ENCODE assay signal across 10 cellular contexts in the genomic region with DNA sequence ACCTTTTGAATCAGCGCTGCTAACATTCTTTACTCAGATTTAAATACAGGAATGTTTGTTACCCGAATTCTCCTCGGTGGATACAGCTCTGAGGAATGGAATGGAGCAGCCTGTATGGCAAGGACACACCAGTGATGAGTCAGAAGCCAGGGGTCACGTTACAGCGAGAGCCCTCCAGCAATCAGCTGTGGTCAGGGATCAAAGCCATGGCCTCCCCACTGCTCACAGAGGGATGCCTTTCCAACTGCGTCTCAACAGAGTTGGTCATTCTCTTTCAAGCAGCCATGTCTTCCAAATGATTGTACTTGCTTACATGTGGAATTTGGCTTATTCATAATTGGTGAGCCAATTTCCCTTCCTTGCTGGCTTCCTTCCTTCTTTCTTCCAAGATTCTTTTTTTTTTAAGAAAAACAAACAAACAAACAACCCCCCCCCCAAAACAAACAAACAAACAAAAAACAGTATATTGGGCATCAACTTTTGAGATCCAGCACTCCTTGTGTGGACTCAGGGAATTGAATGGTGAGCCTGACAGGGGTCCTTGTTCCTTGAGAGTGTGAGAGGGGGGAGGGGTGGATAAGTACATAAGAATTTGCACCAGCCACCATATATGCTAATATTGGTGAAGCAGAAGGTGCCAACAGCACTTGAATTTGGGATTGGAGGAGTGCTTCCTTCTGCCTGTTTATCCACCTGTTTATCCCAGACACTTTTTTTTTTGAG.
DNase-seq lines count a peak whose midpoint lies in the region; ATAC-seq and TF ChIP-seq lines count a peak whose summit lies in the region.
"Had no signal": no experiment of that assay in that cellular context is flagged by ENCODE, and none has a peak within 500 bp of the region (broad histone marks: within the 10 kb centered on the region; RNA-seq: fewer than 3 reads in every experiment).

No MANE protein-coding gene starts in this region.

- no peak overlapping the region for H3K4me3 ChIP-seq in astrocyte of the cerebellum (ENCODE audit: low read depth, low read length)
- peak overlapping the region; percentile 2 for H3K4me3 ChIP-seq in iPS-15b (ENCODE audit: low read depth, low read length)
- no peak overlapping the region for H3K4me3 ChIP-seq in testis

- in situ Hi-C loops in astrocyte of the cerebellum (cut with HindIII; ENCODE audit: low sequenced_read_pairs) = no loop called here

- DNase-seq in HPDE6-E6E7 (ENCODE audit: extremely low spot score) = peak; percentile 78
- peak; percentile 100 for DNase-seq in astrocyte of the cerebellum (ENCODE audit: low read depth)
- peak; percentile 69 for DNase-seq in testis
- no peak for DNase-seq in effector CD8-positive, alpha-beta T cell (lab: John Stamatoyannopoulos, UW)
- DNase-seq in T-helper 9 cell = no peak
- DNase-seq in activated naive CD4-positive, alpha-beta T cell treated with anti-CD3 and anti-CD28 coated beads, Interleukin-2, amount 50 U/mL, for 72 hours (ENCODE audit: low spot score in 2 of 2) = no peak
- no peak for DNase-seq in activated effector memory CD4-positive, alpha-beta T cell treated with Interleukin-2 at 50 U/mL for 16 hours
- DNase-seq: activated CD4-positive, CD25-positive, alpha-beta regulatory T cell treated with anti-CD3 and anti-CD28 coated beads, Interleukin-2, amount 50 U/mL, for 72 hours had no signal

- H3K36me3 ChIP-seq in iPS-15b (ENCODE audit: control insufficient read depth, insufficient read depth, low read length) = no peaks in the 10 kb centered on the region
- no peaks in the 10 kb centered on the region for H3K36me3 ChIP-seq in testis (ENCODE audit: low read depth, missing control alignments)

- no peak for TF ChIP-seq POLR2A in testis (IDR thresholded peaks at IDR 0.05)

- 24 to 31% methylated on average over 6 of the region's 6 CpGs for WGBS in testis, 2 donors

- no peak overlapping the region for H3K27ac ChIP-seq in testis

- H3K9me3 ChIP-seq in iPS-15b (ENCODE audit: control insufficient read depth, insufficient read depth, low read length) = no peaks in the 10 kb centered on the region
- no peaks in the 10 kb centered on the region for H3K9me3 ChIP-seq in testis

- H3K36me3 Mint-ChIP-seq in activated naive CD4-positive, alpha-beta T cell treated with anti-CD3 and anti-CD28 coated beads, Interleukin-2, amount 50 U/mL, for 72 hours = peaks cover 0 to 5% of the 10 kb centered on the region in 2 donors

- TF ChIP-seq CTCF in astrocyte of the cerebellum (IDR thresholded peaks at IDR 0.05; ENCODE audit: low read depth, low read length, missing control alignments) (no peak), testis (IDR thresholded peaks at IDR 0.05) (no peak)

- H3K9me3 Mint-ChIP-seq in activated naive CD4-positive, alpha-beta T cell treated with anti-CD3 and anti-CD28 coated beads, Interleukin-2, amount 50 U/mL, for 72 hours = no peaks in the 10 kb centered on the region
- H3K9me3 Mint-ChIP-seq: IgD-negative memory B cell had no signal

- H3K27me3 ChIP-seq in iPS-15b (ENCODE audit: control insufficient read depth, insufficient read depth, low read length) = no peaks in the 10 kb centered on the region
- no peaks in the 10 kb centered on the region for H3K27me3 ChIP-seq in testis

- H3K9ac ChIP-seq in iPS-15b (ENCODE audit: low read depth, low read length) = no peak overlapping the region

- no peak for ATAC-seq in activated naive CD4-positive, alpha-beta T cell treated with anti-CD3 and anti-CD28 coated beads, Interleukin-2, amount 50 U/mL, for 72 hours

- H3K4me1 ChIP-seq in iPS-15b (ENCODE audit: control insufficient read depth, insufficient read depth, low read length) (peaks cover 47% of the 10 kb centered on the region), testis (peaks cover 3% of the 10 kb centered on the region)

- intact Hi-C loops in testis (cut with DNase I; ENCODE audit: low total_unique reads) = no loop called here

- no peak overlapping the region for H3K27ac Mint-ChIP-seq in activated naive CD4-positive, alpha-beta T cell treated with anti-CD3 and anti-CD28 coated beads, Interleukin-2, amount 50 U/mL, for 72 hours
- H3K27ac Mint-ChIP-seq: IgD-negative memory B cell had no signal

Comparison
In these comparisons a context has a peak if more than half of its experiments do, and no peak if none do; other contexts are left out.
1. DNase-seq: peak in HPDE6-E6E7 (single experiment), astrocyte of the cerebellum (single experiment) and testis (single experiment); none in effector CD8-positive, alpha-beta T cell (single experiment), T-helper 9 cell (single experiment), activated naive CD4-positive, alpha-beta T cell treated with anti-CD3 and anti-CD28 coated beads, Interleukin-2, amount 50 U/mL, for 72 hours (0 of 2) and activated effector memory CD4-positive, alpha-beta T cell treated with Interleukin-2 at 50 U/mL for 16 hours (single experiment).